Comparison of ENCODE assay signal across 16 cellular contexts in the genomic region with DNA sequence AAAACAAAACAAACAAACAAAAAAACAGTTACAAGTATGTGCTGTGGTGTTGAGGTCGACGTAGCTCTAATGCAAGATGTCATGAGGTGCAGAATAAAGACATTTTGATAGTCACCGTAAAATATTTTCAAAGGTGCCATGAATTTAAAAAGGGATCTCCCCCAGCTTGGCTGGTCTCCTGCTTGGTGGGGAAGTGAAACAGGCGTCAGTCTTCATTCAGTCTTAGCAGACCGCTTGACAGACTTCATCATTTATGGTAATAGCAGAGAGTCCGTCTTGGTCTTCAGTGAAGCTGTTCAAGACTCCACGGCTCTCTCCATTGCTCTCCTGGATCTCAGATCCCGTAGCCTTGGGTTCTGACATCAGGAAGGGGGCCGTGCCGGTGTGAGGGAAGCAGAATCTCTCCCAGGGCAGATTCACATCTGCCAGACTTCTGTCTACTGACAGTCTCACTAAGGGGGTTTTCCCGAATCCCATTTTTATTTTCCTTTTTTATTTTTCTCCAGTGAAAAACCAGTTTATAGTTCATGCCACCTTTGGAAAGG. TPM values are rescaled to one million over a fixed set of nuclear protein-coding genes. Genes with fewer than 3 reads are reported as not detected.
DNase-seq lines count a peak whose midpoint lies in the region; ATAC-seq, FAIRE-seq and TF ChIP-seq lines count a peak whose summit lies in the region.
"Had no signal": no experiment of that assay in that cellular context is flagged by ENCODE, and none has a peak within 500 bp of the region (broad histone marks: within the 10 kb centered on the region; RNA-seq: fewer than 3 reads in every experiment).

No MANE protein-coding gene starts in this region.

- H3K36me3 Mint-ChIP-seq in immature natural killer cell = no peaks in the 10 kb centered on the region
- H3K36me3 Mint-ChIP-seq: activated naive CD4-positive, alpha-beta T cell treated with anti-CD3 and anti-CD28 coated beads, Interleukin-2, amount 10 ng/mL, durations not matched to agents 7 days and 5 days had no signal

- H3K4me2 ChIP-seq in smooth muscle cell = peak overlapping the region; percentile 88
- H3K4me2 ChIP-seq in trophoblast cell (ENCODE audit: low read length) = no peak overlapping the region

- no peak overlapping the region for H4K91ac ChIP-seq in trophoblast cell (ENCODE audit: low read depth, low read length)

- no peak overlapping the region for H2BK5ac ChIP-seq in trophoblast cell (ENCODE audit: low read depth, low read length, poor library complexity)

- peak overlapping the region; percentile 95 for H3K4me3 ChIP-seq in SK-N-MC
- H3K4me3 ChIP-seq in smooth muscle cell = no peak overlapping the region
- no peak overlapping the region for H3K4me3 ChIP-seq in trophoblast cell (ENCODE audit: low read depth, low read length)

- H2AK5ac ChIP-seq in trophoblast cell (ENCODE audit: low read length) = no peak overlapping the region

- H3K79me2 ChIP-seq in smooth muscle cell (ENCODE audit: low read depth) (no peaks in the 10 kb centered on the region), trophoblast cell (ENCODE audit: control insufficient read depth, insufficient read depth, low read length, poor library complexity) (no peaks in the 10 kb centered on the region)

- no peak overlapping the region for H3K27ac Mint-ChIP-seq in immature natural killer cell
- H3K27ac Mint-ChIP-seq: activated naive CD4-positive, alpha-beta T cell treated with anti-CD3 and anti-CD28 coated beads, Interleukin-2, amount 10 ng/mL, durations not matched to agents 7 days and 5 days had no signal

- H3K4me3 Mint-ChIP-seq in immature natural killer cell = peak overlapping the region; percentile 9 to 62 (median 19)
- H3K4me3 Mint-ChIP-seq: activated naive CD4-positive, alpha-beta T cell treated with anti-CD3 and anti-CD28 coated beads, Interleukin-2, amount 10 ng/mL, durations not matched to agents 7 days and 5 days had no signal

- peak; percentile 40 for FAIRE-seq in GM12892 (lab: Jason Lieb, UNC)
- FAIRE-seq: keratinocyte had no signal

- no peak for ATAC-seq in GM19351 (IDR thresholded peaks at IDR 0.05; ENCODE audit: unreplicated experiment)

- H3K27me3 Mint-ChIP-seq in immature natural killer cell (ENCODE audit: low read depth in 3 of 3) = peaks cover 7 to 23% (median 21%) of the 10 kb centered on the region in 3 donors

- peak overlapping the region; percentile 85 for H3K9ac ChIP-seq in SK-N-MC (ENCODE audit: insufficient read length)
- H3K9ac ChIP-seq in smooth muscle cell (ENCODE audit: low read depth) = no peak overlapping the region
- no peak overlapping the region for H3K9ac ChIP-seq in trophoblast cell (ENCODE audit: low read length)

- no peak for TF ChIP-seq POLR2A in GM12892 (IDR thresholded peaks at IDR 0.05; ENCODE audit: low read depth, low read length)

- no peak overlapping the region for H2AFZ ChIP-seq in smooth muscle cell (ENCODE audit: low read depth)
- H2AFZ ChIP-seq in trophoblast cell (ENCODE audit: insufficient read depth, low read length, poor library complexity) = no peak overlapping the region

- no peak for TF ChIP-seq CTCF in smooth muscle cell (IDR thresholded peaks at IDR 0.05; ENCODE audit: borderline replicate concordance, insufficient read depth, poor library complexity, severe bottlenecking)

- no peaks in the 10 kb centered on the region for H4K20me1 ChIP-seq in smooth muscle cell (ENCODE audit: low read depth)

- H3K23ac ChIP-seq in trophoblast cell (ENCODE audit: low read length) = no peak overlapping the region

- H4K12ac ChIP-seq in trophoblast cell (ENCODE audit: low read depth, low read length) = no peak overlapping the region

- DNase-seq in GM12892 (ENCODE audit: insufficient read length) = no peak
- DNase-seq in SK-N-MC (ENCODE audit: low read depth, low spot score) = no peak
- DNase-seq in immature natural killer cell = no peak
- no peak for DNase-seq in smooth muscle cell (lab: John Stamatoyannopoulos, UW; ENCODE audit: unreplicated experiment)
- DNase-seq in trophoblast cell = no peak
- DNase-seq in KG1 (lab: John Stamatoyannopoulos, UW) = no peak
- no peak for DNase-seq in activated CD4-positive, alpha-beta T cell treated with anti-CD3 and anti-CD28 coated beads, Interleukin-2, amount 50 U/mL, for 48 hours
- DNase-seq: activated naive CD4-positive, alpha-beta T cell treated with anti-CD3 and anti-CD28 coated beads, Interleukin-2, amount 10 ng/mL, durations not matched to agents 7 days and 5 days; GF-D8; mucosa of descending colon; NCI-H1105; retina; stimulated activated CD4-positive, alpha-beta T cell treated with anti-CD3 and anti-CD28 coated beads, Interleukin-4, amount 100 ng/mL, for 1 hour had no signal

- H3K4me1 Mint-ChIP-seq in immature natural killer cell = peaks cover 0 to 1% of the 10 kb centered on the region in 2 donors
- H3K4me1 Mint-ChIP-seq: activated naive CD4-positive, alpha-beta T cell treated with anti-CD3 and anti-CD28 coated beads, Interleukin-2, amount 10 ng/mL, durations not matched to agents 7 days and 5 days had no signal

- H2BK120ac ChIP-seq in trophoblast cell (ENCODE audit: insufficient read depth, low read length, poor library complexity) = no peak overlapping the region

- no peak overlapping the region for H2BK12ac ChIP-seq in trophoblast cell (ENCODE audit: low read length)

- WGBS in smooth muscle cell (ENCODE audit: low lambda C conversion rate) = 87% methylated on average over 11 of the region's 11 CpGs
- no CpG with 5 or more reads among the region's 11 CpGs for WGBS in trophoblast cell (ENCODE audit: extremely low coverage, insufficient coverage, insufficient read length)

- H3K9me3 Mint-ChIP-seq in immature natural killer cell = no peaks in the 10 kb centered on the region
- H3K9me3 Mint-ChIP-seq: activated naive CD4-positive, alpha-beta T cell treated with anti-CD3 and anti-CD28 coated beads, Interleukin-2, amount 10 ng/mL, durations not matched to agents 7 days and 5 days had no signal

- H3K36me3 ChIP-seq in SK-N-MC (ENCODE audit: insufficient read depth, low read length) = no peaks in the 10 kb centered on the region; the same call in 1 of the 2 replicates
- H3K36me3 ChIP-seq in smooth muscle cell (ENCODE audit: low read depth) = no peaks in the 10 kb centered on the region
- H3K36me3 ChIP-seq in trophoblast cell (ENCODE audit: control insufficient read depth in 1 of 2, insufficient read depth in 2 of 2, low read length in 2 of 2) = no peaks in the 10 kb centered on the region
- H3K36me3 ChIP-seq: cardiac muscle cell had no signal

- no peaks in the 10 kb centered on the region for H3K4me1 ChIP-seq in smooth muscle cell (ENCODE audit: low read depth)
- H3K4me1 ChIP-seq in trophoblast cell (ENCODE audit: control insufficient read depth in 1 of 2, insufficient read depth in 2 of 2, low read length in 2 of 2) = peaks cover 11 to 14% of the 10 kb centered on the region in 2 experiments

- H3K79me1 ChIP-seq in trophoblast cell (ENCODE audit: low read length) = peaks cover 1% of the 10 kb centered on the region

- H3F3A ChIP-seq in smooth muscle cell (ENCODE audit: low read depth) = no peaks in the 10 kb centered on the region

- H3K18ac ChIP-seq in trophoblast cell (ENCODE audit: low read length) = no peak overlapping the region

- peak overlapping the region; percentile 69; the same call in 1 of the 2 replicates for H3K27ac ChIP-seq in SK-N-MC
- H3K27ac ChIP-seq in smooth muscle cell (ENCODE audit: low read depth) = no peak overlapping the region
- H3K27ac ChIP-seq in trophoblast cell (ENCODE audit: low read depth, low read length) = no peak overlapping the region
- H3K27ac ChIP-seq: cardiac muscle cell had no signal

- no peak overlapping the region for H3K4ac ChIP-seq in trophoblast cell (ENCODE audit: low read depth, low read length)

- H3K14ac ChIP-seq in trophoblast cell (ENCODE audit: low read length) = no peak overlapping the region

- H3K27me3 ChIP-seq in smooth muscle cell (ENCODE audit: low read depth) (peaks cover 7% of the 10 kb centered on the region), trophoblast cell (ENCODE audit: insufficient read depth, low read length) (peaks cover 15% of the 10 kb centered on the region)

- H3K9me3 ChIP-seq in SK-N-MC (ENCODE audit: low read depth, low read length) (no peaks in the 10 kb centered on the region), smooth muscle cell (replicated peaks; ENCODE audit: low read depth) (no peaks in the 10 kb centered on the region), trophoblast cell (ENCODE audit: insufficient read depth, low read depth, low read length) (no peaks in the 10 kb centered on the region)
- H3K9me3 ChIP-seq: mucosa of descending colon had no signal

- H4K8ac ChIP-seq in trophoblast cell (ENCODE audit: low read depth, low read length) = no peak overlapping the region

RNA-seq across cellular contexts. Expression of a gene that starts 1.6 kb away (rescaled TPM):
- polyA plus RNA-seq in GM12892 (2012; ENCODE audit: missing spikeins) = not detected
- polyA plus RNA-seq in immature natural killer cell = under 1 TPM in 1 of 3 donors, not detected in 2; 0.10 TPM
- total RNA-seq in smooth muscle cell = 2.5 and 3.5 TPM in 2 replicates
- polyA plus RNA-seq in smooth muscle cell = 3.2 and 4.3 TPM in 2 replicates
- polyA plus RNA-seq in trophoblast cell (2013) = 0.41 and 0.53 TPM in 2 replicates
